ENCODE assay signal across 1 cellular context in the genomic region with DNA sequence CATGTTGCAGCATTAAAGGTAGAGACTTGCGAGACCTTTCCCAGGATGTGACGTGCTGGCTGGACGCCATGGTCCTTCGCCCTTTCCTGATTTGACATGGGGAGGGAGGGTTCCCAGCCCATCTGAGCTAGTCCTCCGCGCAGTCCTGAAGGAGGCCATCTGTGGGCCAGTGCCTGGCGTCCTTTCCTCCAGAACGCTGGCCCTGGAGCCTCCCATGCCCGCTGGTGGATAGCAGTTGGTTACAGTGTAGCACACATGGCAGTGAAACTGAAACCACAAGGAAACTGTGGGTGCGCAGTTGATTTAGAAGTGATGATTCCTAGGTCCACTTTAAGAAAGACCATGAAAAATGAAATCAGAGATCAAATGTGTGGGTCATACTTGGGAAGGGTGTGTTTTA.
TF ChIP-seq lines count a peak whose summit lies in the region.

No MANE protein-coding gene starts in this region.

TF ChIP-seq in WTC11, 78 proteins besides CTCF, POLR2A, EP300 and RAD21 (continued from another document):
- TF ChIP-seq, protein P1, sequence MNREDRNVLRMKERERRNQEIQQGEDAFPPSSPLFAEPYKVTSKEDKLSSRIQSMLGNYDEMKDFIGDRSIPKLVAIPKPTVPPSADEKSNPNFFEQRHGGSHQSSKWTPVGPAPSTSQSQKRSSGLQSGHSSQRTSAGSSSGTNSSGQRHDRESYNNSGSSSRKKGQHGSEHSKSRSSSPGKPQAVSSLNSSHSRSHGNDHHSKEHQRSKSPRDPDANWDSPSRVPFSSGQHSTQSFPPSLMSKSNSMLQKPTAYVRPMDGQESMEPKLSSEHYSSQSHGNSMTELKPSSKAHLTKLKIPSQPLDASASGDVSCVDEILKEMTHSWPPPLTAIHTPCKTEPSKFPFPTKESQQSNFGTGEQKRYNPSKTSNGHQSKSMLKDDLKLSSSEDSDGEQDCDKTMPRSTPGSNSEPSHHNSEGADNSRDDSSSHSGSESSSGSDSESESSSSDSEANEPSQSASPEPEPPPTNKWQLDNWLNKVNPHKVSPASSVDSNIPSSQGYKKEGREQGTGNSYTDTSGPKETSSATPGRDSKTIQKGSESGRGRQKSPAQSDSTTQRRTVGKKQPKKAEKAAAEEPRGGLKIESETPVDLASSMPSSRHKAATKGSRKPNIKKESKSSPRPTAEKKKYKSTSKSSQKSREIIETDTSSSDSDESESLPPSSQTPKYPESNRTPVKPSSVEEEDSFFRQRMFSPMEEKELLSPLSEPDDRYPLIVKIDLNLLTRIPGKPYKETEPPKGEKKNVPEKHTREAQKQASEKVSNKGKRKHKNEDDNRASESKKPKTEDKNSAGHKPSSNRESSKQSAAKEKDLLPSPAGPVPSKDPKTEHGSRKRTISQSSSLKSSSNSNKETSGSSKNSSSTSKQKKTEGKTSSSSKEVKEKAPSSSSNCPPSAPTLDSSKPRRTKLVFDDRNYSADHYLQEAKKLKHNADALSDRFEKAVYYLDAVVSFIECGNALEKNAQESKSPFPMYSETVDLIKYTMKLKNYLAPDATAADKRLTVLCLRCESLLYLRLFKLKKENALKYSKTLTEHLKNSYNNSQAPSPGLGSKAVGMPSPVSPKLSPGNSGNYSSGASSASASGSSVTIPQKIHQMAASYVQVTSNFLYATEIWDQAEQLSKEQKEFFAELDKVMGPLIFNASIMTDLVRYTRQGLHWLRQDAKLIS (CRISPR knock-in tag; IDR thresholded peaks at IDR 0.05; ENCODE audit: borderline replicate concordance) = no peak
